ENCODE assay signal across 17 cellular contexts in the genomic region with DNA sequence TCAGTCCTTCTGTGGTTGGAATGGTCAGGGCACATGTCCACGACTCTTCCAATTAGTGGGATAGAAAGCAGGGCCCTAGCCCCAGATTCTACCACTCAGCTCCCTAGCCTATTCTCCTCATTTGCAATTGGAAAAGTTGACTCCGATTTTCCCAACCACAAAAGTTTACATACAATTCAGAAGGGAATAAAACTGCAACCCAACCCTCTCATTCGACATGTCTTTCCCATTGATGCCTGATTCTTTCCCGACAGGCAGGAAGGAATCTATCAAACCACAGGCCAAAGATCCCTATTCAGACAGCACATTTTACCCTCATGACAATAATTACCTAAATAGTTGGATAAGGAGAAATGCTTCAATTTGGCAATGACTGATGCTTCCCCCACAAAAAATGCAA. TPM values are rescaled to one million over a fixed set of nuclear protein-coding genes. Genes with fewer than 3 reads are reported as not detected.
DNase-seq lines count a peak whose midpoint lies in the region; ATAC-seq and TF ChIP-seq lines count a peak whose summit lies in the region.
"Had no signal": no experiment of that assay in that cellular context is flagged by ENCODE, and none has a peak within 500 bp of the region (broad histone marks: within the 10 kb centered on the region; RNA-seq: fewer than 3 reads in every experiment).

No MANE protein-coding gene starts in this region.

- no peak for TF ChIP-seq CTCF in lower lobe of right lung (IDR thresholded peaks at IDR 0.05)

- H3K4me3 ChIP-seq in lower lobe of right lung: no peak overlapping the region

- peak overlapping the region; percentile 74 for H3K27ac Mint-ChIP-seq in activated naive CD8-positive, alpha-beta T cell treated with anti-CD3 and anti-CD28 coated beads for 36 hours
- no peak overlapping the region for H3K27ac Mint-ChIP-seq in activated naive CD8-positive, alpha-beta T cell treated with anti-CD3 and anti-CD28 coated beads, Interleukin-2, amount 50 U/mL, for 24 hours
- H3K27ac Mint-ChIP-seq in activated T-helper 17 cell treated with anti-CD3 and anti-CD28 coated beads, Interleukin-2, amount 50 U/mL, for 72 hours: peak overlapping the region; percentile 65
- H3K27ac Mint-ChIP-seq: HFFc6 had no signal

- intact Hi-C loops in lower lobe of right lung (cut with DNase I): no loop called here

- H3K4me1 ChIP-seq in lower lobe of right lung: no peaks in the 10 kb centered on the region

- H3K36me3 ChIP-seq in lower lobe of right lung: no peaks in the 10 kb centered on the region

- no peak overlapping the region for H3K27ac ChIP-seq in lower lobe of right lung
- H3K27ac ChIP-seq: BLaER1 treated with 17β-estradiol and CSF1 and Interleukin-3, amounts not matched to agents 10 nM and 100 nM had no signal

- ATAC-seq in activated naive CD8-positive, alpha-beta T cell treated with anti-CD3 and anti-CD28 coated beads, Interleukin-2, amount 50 U/mL, for 24 hours: no peak
- no peak for ATAC-seq in activated T-helper 17 cell treated with anti-CD3 and anti-CD28 coated beads, Interleukin-2, amount 50 U/mL, for 72 hours (replicated peaks)
- ATAC-seq in lower lobe of right lung: no peak
- ATAC-seq: HepG2 had no signal

- peaks cover 23% of the 10 kb centered on the region for H3K4me1 Mint-ChIP-seq in activated naive CD8-positive, alpha-beta T cell treated with anti-CD3 and anti-CD28 coated beads for 36 hours
- H3K4me1 Mint-ChIP-seq in activated naive CD8-positive, alpha-beta T cell treated with anti-CD3 and anti-CD28 coated beads, Interleukin-2, amount 50 U/mL, for 24 hours: peaks cover 20% of the 10 kb centered on the region
- H3K4me1 Mint-ChIP-seq in activated T-helper 17 cell treated with anti-CD3 and anti-CD28 coated beads, Interleukin-2, amount 50 U/mL, for 72 hours: peaks cover 12% of the 10 kb centered on the region

- H3K27me3 Mint-ChIP-seq in activated naive CD8-positive, alpha-beta T cell treated with anti-CD3 and anti-CD28 coated beads for 36 hours: no peaks in the 10 kb centered on the region
- H3K27me3 Mint-ChIP-seq in activated naive CD8-positive, alpha-beta T cell treated with anti-CD3 and anti-CD28 coated beads, Interleukin-2, amount 50 U/mL, for 24 hours: no peaks in the 10 kb centered on the region
- H3K27me3 Mint-ChIP-seq in activated T-helper 17 cell treated with anti-CD3 and anti-CD28 coated beads, Interleukin-2, amount 50 U/mL, for 72 hours: no peaks in the 10 kb centered on the region
- H3K27me3 Mint-ChIP-seq: CD4-positive, CD25-positive, alpha-beta regulatory T cell had no signal

- no peak overlapping the region for H3K4me3 Mint-ChIP-seq in activated naive CD8-positive, alpha-beta T cell treated with anti-CD3 and anti-CD28 coated beads for 36 hours
- no peak overlapping the region for H3K4me3 Mint-ChIP-seq in activated naive CD8-positive, alpha-beta T cell treated with anti-CD3 and anti-CD28 coated beads, Interleukin-2, amount 50 U/mL, for 24 hours
- H3K4me3 Mint-ChIP-seq in activated T-helper 17 cell treated with anti-CD3 and anti-CD28 coated beads, Interleukin-2, amount 50 U/mL, for 72 hours: no peak overlapping the region
- H3K4me3 Mint-ChIP-seq: HFFc6 had no signal

- peaks cover 20% of the 10 kb centered on the region for H3K36me3 Mint-ChIP-seq in activated naive CD8-positive, alpha-beta T cell treated with anti-CD3 and anti-CD28 coated beads for 36 hours
- H3K36me3 Mint-ChIP-seq in activated naive CD8-positive, alpha-beta T cell treated with anti-CD3 and anti-CD28 coated beads, Interleukin-2, amount 50 U/mL, for 24 hours (ENCODE audit: low read depth): peaks cover 3% of the 10 kb centered on the region
- peaks cover 8% of the 10 kb centered on the region for H3K36me3 Mint-ChIP-seq in activated T-helper 17 cell treated with anti-CD3 and anti-CD28 coated beads, Interleukin-2, amount 50 U/mL, for 72 hours (ENCODE audit: low read depth)

- peaks cover 5% of the 10 kb centered on the region for H3K9me3 Mint-ChIP-seq in activated naive CD8-positive, alpha-beta T cell treated with anti-CD3 and anti-CD28 coated beads for 36 hours
- no peaks in the 10 kb centered on the region for H3K9me3 Mint-ChIP-seq in activated naive CD8-positive, alpha-beta T cell treated with anti-CD3 and anti-CD28 coated beads, Interleukin-2, amount 50 U/mL, for 24 hours
- H3K9me3 Mint-ChIP-seq in activated T-helper 17 cell treated with anti-CD3 and anti-CD28 coated beads, Interleukin-2, amount 50 U/mL, for 72 hours: no peaks in the 10 kb centered on the region
- H3K9me3 Mint-ChIP-seq: HFFc6 had no signal

- DNase-seq in activated naive CD8-positive, alpha-beta T cell treated with anti-CD3 and anti-CD28 coated beads for 36 hours: no peak
- no peak for DNase-seq in activated naive CD8-positive, alpha-beta T cell treated with anti-CD3 and anti-CD28 coated beads, Interleukin-2, amount 50 U/mL, for 24 hours
- DNase-seq in fibroblast of peridontal ligament (ENCODE audit: extremely low read depth) (peak; percentile 78), stromal cell of bone marrow (ENCODE audit: low read depth) (peak; percentile 82), DMS79 treated with DMSO at 0.1 percent for 48 hours (lab: John Stamatoyannopoulos, UW) (no peak), lower lobe of right lung (no peak), NCI-H1436 (lab: John Stamatoyannopoulos, UW) (no peak)
- DNase-seq: ACHN; Calu3; CD4-positive, CD25-positive, alpha-beta regulatory T cell; DMS 273 treated with DMSO at 0.1 percent for 48 hours; EL; HCEC 1CT; HFFc6 had no signal

- H3K9me3 ChIP-seq in lower lobe of right lung: no peaks in the 10 kb centered on the region

- H3K27me3 ChIP-seq in lower lobe of right lung (ENCODE audit: low read depth): no peaks in the 10 kb centered on the region
- H3K27me3 ChIP-seq: BLaER1 treated with 17β-estradiol and CSF1 and Interleukin-3, amounts not matched to agents 10 nM and 100 nM had no signal

RNA-seq across cellular contexts. Expression of gene TGDS, which starts 38.1 kb away (rescaled TPM):
- 10 to 100 TPM; 21.4 to 22.9 TPM for total RNA-seq in activated naive CD8-positive, alpha-beta T cell treated with anti-CD3 and anti-CD28 coated beads for 36 hours
- 10 to 100 TPM; 18.2 to 24.4 TPM for total RNA-seq in activated T-helper 17 cell treated with anti-CD3 and anti-CD28 coated beads, Interleukin-2, amount 50 U/mL, for 72 hours
- total RNA-seq in lower lobe of right lung: 10.5 TPM

RNA-seq across cellular contexts. Expression of gene GPR180, which starts 43.8 kb away (rescaled TPM):
- total RNA-seq in activated naive CD8-positive, alpha-beta T cell treated with anti-CD3 and anti-CD28 coated beads for 36 hours: 1 to 10 TPM; 6.8 to 7.0 TPM
- 1 to 10 TPM; 6.7 to 8.0 TPM for total RNA-seq in activated T-helper 17 cell treated with anti-CD3 and anti-CD28 coated beads, Interleukin-2, amount 50 U/mL, for 72 hours
- 5.5 TPM for total RNA-seq in lower lobe of right lung
- total RNA-seq: HepG2 had no signal

Comparison
In these comparisons a context has a peak if more than half of its experiments do, and no peak if none do; other contexts are left out.
1. DNase-seq: peak in fibroblast of peridontal ligament (single experiment) and stromal cell of bone marrow (single experiment); none in activated naive CD8-positive, alpha-beta T cell treated with anti-CD3 and anti-CD28 coated beads for 36 hours (single experiment), activated naive CD8-positive, alpha-beta T cell treated with anti-CD3 and anti-CD28 coated beads, Interleukin-2, amount 50 U/mL, for 24 hours (single experiment), DMS79 treated with DMSO at 0.1 percent for 48 hours (single experiment), lower lobe of right lung (single experiment) and NCI-H1436 (single experiment).